Comparison of ENCODE assay signal across 18 cellular contexts in the genomic region with DNA sequence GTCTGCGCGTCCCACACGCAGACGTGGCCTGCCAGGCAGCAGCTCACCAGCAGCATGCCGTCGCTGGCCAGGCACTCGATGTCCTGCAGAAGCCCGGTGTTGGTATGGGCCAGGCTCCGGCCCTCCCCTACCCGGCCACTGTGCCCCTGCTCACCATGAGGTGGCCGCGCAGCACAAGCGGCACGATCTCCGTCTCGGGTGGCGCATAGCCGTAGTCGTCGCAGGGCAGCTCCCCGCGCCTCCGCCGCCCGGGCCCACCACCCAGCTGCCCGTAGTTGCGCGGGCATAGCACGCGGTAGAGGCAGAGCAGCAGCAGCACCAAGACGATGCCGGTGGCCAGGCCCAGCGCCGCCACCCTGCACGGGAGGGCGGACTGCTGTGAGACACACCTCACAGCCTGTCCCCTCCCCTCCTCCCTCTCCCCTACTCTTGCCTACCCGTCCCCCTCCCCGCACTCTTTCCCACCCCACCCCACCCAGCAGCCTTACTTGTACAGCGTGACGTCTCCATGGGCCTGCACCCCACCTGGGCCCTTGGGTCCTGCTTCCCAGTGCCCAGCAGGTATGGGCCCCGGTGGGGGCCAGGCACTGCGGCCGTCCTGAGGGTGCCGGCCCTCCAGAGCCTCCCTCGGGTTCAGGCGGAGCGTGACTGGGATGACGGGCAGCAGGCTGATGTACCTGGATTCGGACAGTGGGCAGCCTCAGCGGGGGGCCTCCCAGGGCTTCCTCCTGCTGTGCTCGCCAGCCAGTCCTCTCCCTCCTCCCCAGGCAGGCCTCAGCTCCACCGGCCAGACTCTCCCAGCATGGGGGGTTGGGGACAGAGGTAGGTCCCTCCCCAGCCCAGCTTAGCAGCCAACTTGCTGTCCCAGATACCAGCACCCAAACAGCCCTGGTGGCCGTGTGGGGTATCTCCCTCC. TPM values are rescaled to one million over a fixed set of nuclear protein-coding genes. Genes with fewer than 3 reads are reported as not detected.
DNase-seq lines count a peak whose midpoint lies in the region; ATAC-seq, FAIRE-seq and TF ChIP-seq lines count a peak whose summit lies in the region.
"Had no signal": no experiment of that assay in that cellular context is flagged by ENCODE, and none has a peak within 500 bp of the region (broad histone marks: within the 10 kb centered on the region; RNA-seq: fewer than 3 reads in every experiment).

No MANE protein-coding gene starts in this region.

- H3K4me1 Mint-ChIP-seq in neural progenitor cell = peaks cover 25% of the 10 kb centered on the region

- in situ Hi-C loops in GM12878 (cut with MboI) = no loop called here

- peaks cover 19% of the 10 kb centered on the region for H3K36me3 Mint-ChIP-seq in neural progenitor cell

- 92% methylated on average over 32 of the region's 53 CpGs for WGBS in GM12878 (ENCODE audit: insufficient coverage, insufficient replicate concordance, low lambda C conversion rate, missing lambda C conversion rate)

- no peak for ATAC-seq in GM12878
- ATAC-seq: body of pancreas, upper lobe of right lung had no signal

- H3K79me2 ChIP-seq in GM12878 (ENCODE audit: control insufficient read depth, insufficient read depth, low read length) (no peaks in the 10 kb centered on the region; the same call in 1 of the 2 replicates), neural progenitor cell (ENCODE audit: low read depth) (no peaks in the 10 kb centered on the region)

- no peak for TF ChIP-seq RAD21 in GM12878 (IDR thresholded peaks at IDR 0.05; ENCODE audit: insufficient read depth, low read depth, low read length)

- POLR2A ChIA-PET in GM12878 (lab: Charles Lee) = interaction anchor here (0.6 kb wide), 1 partner anchor 59 kb away, joined by 3 read pairs; no protein-coding TSS in a partner anchor

- no peak overlapping the region for H3K9ac ChIP-seq in GM12878 (ENCODE audit: control insufficient read depth, insufficient read depth, low read length)
- no peak overlapping the region for H3K9ac ChIP-seq in neural progenitor cell

- no peak for TF ChIP-seq EP300 in GM12878 (IDR thresholded peaks at IDR 0.05; ENCODE audit: borderline replicate concordance in 1 of 2, control insufficient read depth in 1 of 2, low read depth in 2 of 2, low read length in 2 of 2)

- H3K4me1 ChIP-seq in GM12878 (ENCODE audit: control insufficient read depth, insufficient read depth, low read length) (peaks cover 3% of the 10 kb centered on the region; the same call in 1 of the 2 replicates), neural progenitor cell (peaks cover 4% of the 10 kb centered on the region)

- no peaks in the 10 kb centered on the region for H3K9me3 Mint-ChIP-seq in neural progenitor cell

- SMC1A ChIA-PET in GM12878 (lab: Charles Lee; ENCODE audit: uncharacterized antibody, unreplicated experiment) = interaction anchor here (3.4 kb wide), 1 partner anchor 57 kb away, joined by 46 read pairs; the partner anchor contains the start of gene SCAP

- H2AFZ ChIP-seq in GM12878 (ENCODE audit: control insufficient read depth, low read depth, low read length) = no peak overlapping the region
- no peak overlapping the region for H2AFZ ChIP-seq in neural progenitor cell (replicated peaks)

- no peak overlapping the region for H3K27ac ChIP-seq in GM12878 (ENCODE audit: control insufficient read depth, insufficient read depth)
- H3K27ac ChIP-seq in neural progenitor cell = no peak overlapping the region
- H3K27ac ChIP-seq: A549, body of pancreas, SJSA1, upper lobe of right lung had no signal

- CTCF ChIA-PET in GM12878 (lab: Yijun Ruan, JAX) = interaction anchor here (1.1 kb wide), 1 partner anchor 104 kb away, joined by 3 read pairs; no protein-coding TSS in a partner anchor

- H3K36me3 ChIP-seq in GM12878 (ENCODE audit: control insufficient read depth in 2 of 2, insufficient read depth in 2 of 2, low read length in 1 of 2) = peaks cover 14 to 45% of the 10 kb centered on the region in 2 experiments
- no peaks in the 10 kb centered on the region for H3K36me3 ChIP-seq in neural progenitor cell

- no peaks in the 10 kb centered on the region for H3K9me3 ChIP-seq in GM12878 (replicated peaks; ENCODE audit: control insufficient read depth, insufficient read depth, low read length)
- no peaks in the 10 kb centered on the region for H3K9me3 ChIP-seq in neural progenitor cell (ENCODE audit: low read depth)
- H3K9me3 ChIP-seq: A549, body of pancreas, SJSA1, upper lobe of right lung had no signal

- TF ChIP-seq POLR2A in GM15510 (IDR thresholded peaks at IDR 0.05; ENCODE audit: borderline replicate concordance, extremely low read depth, insufficient read length) = peak; percentile 18
- TF ChIP-seq POLR2A in GM12878 (IDR thresholded peaks at IDR 0.05; ENCODE audit: low read depth, low read length) = peak; percentile 27; the same call in 1 of the 2 replicates

- H3K27me3 ChIP-seq in GM12878 (replicated peaks in 1 of 2; ENCODE audit: control insufficient read depth in 2 of 2, insufficient read depth in 2 of 2, low read length in 1 of 2) (no peaks in the 10 kb centered on the region), neural progenitor cell (no peaks in the 10 kb centered on the region)
- H3K27me3 ChIP-seq: body of pancreas, SJSA1, upper lobe of right lung had no signal

- DNase-seq in NCI-H82 (lab: John Stamatoyannopoulos, UW) (peak; percentile 26), NCI-H82 treated with DMSO at 0.1 percent for 48 hours (lab: John Stamatoyannopoulos, UW; ENCODE audit: unreplicated experiment) (no peak), GM12878 (ENCODE audit: low read depth, low spot score) (no peak), neural progenitor cell (ENCODE audit: low spot score) (no peak), NCI-H226 (no peak), HuH-7 (ENCODE audit: low spot score) (no peak), NCI-H2029 treated with DMSO at 0.1 percent for 48 hours (lab: John Stamatoyannopoulos, UW) (no peak)
- DNase-seq: activated T-cell treated with anti-CD3 and anti-CD28 coated beads, Interleukin-2, amount 50 U/mL, for 48 hours; body of pancreas; DMS79 treated with DMSO at 0.1 percent for 48 hours; hypothalamus; NCI-H2029; stimulated activated CD4-positive, alpha-beta T cell treated with anti-CD3 and anti-CD28 coated beads, Interleukin-12 subunit alpha, Interleukin-12 subunit beta, amount 100 ng/mL, for 4 hours; upper lobe of right lung had no signal

- no peak overlapping the region for H3K27ac Mint-ChIP-seq in neural progenitor cell

- H3F3A ChIP-seq in neural progenitor cell (ENCODE audit: low read depth) = peaks cover 13% of the 10 kb centered on the region

- no peak for FAIRE-seq in GM12878 (lab: Jason Lieb, UNC)
- FAIRE-seq: A549, endothelial cell of umbilical vein had no signal

- no peak overlapping the region for H3K4me3 Mint-ChIP-seq in neural progenitor cell

- BruUV-seq in GM12878 (replicated peaks; lab: Mats Ljungman, UMichigan) = no TSS peak

- H3K4me2 ChIP-seq in GM12878 (ENCODE audit: control insufficient read depth, insufficient read depth) = no peak overlapping the region
- H3K4me2 ChIP-seq in neural progenitor cell = no peak overlapping the region
- H3K4me2 ChIP-seq: A549 had no signal

- no peak overlapping the region for H3K4me3 ChIP-seq in GM12878
- H3K4me3 ChIP-seq in neural progenitor cell = no peak overlapping the region
- H3K4me3 ChIP-seq: A549, body of pancreas, SJSA1, upper lobe of right lung had no signal

- peaks cover 10% of the 10 kb centered on the region for H3K27me3 Mint-ChIP-seq in neural progenitor cell (ENCODE audit: insufficient read depth, low read depth)

- RAD21 ChIA-PET in GM12878 (lab: Charles Lee; ENCODE audit: unreplicated experiment) = interaction anchor here (0.6 kb wide), 1 partner anchor 100 kb away, joined by 3 read pairs; no protein-coding TSS in a partner anchor

- TF ChIP-seq CTCF in GM12878 (IDR thresholded peaks at IDR 0.05 in 2 of 3, conservative IDR thresholded peaks at IDR 0.05 in 1 of 3; ENCODE audit: control insufficient read depth in 2 of 3, extremely low read depth in 1 of 3, insufficient read depth in 1 of 3, low read depth in 3 of 3, low read length in 3 of 3) = 0 out of 6 replicates have a peak, but pooled peaks of 2 of the 3 experiments have one; percentile 13 to 21
- TF ChIP-seq CTCF in neural progenitor cell (IDR thresholded peaks at IDR 0.05) = peak; percentile 3

- H4K20me1 ChIP-seq in GM12878 (ENCODE audit: control insufficient read depth, insufficient read depth) (no peaks in the 10 kb centered on the region), neural progenitor cell (ENCODE audit: low read depth) (peaks cover 5% of the 10 kb centered on the region)

- intact Hi-C loops in GM12878 (cut with micrococcal nuclease; ENCODE audit: unreplicated experiment) = no loop called here

RNA-seq across cellular contexts. Expression of gene PTPN23, which starts 37.6 kb away (rescaled TPM):
- 22.8 and 24.2 TPM in 2 replicates for total RNA-seq in GM12878 (2013; cell fraction: nucleolus; rRNA removed)
- total RNA-seq in GM12878 (2014; rRNA removed) (4.1 and 4.4 TPM in 2 replicates), GM12878 (2014; rRNA removed; fragmentation: Illumina TruSeq; extraction: Trizol) (3.7 and 4.2 TPM in 2 replicates), GM12878 (2021) (25.4 and 28.6 TPM in 2 replicates), neural progenitor cell (ENCODE audit: low replicate concordance) (3.4 and 8.6 TPM in 2 replicates)
- 7.1 TPM for polyA plus RNA-seq in GM12878 (2011; ENCODE audit: low read depth)
- polyA plus RNA-seq in GM12878 (2011; rRNA removed) (0.46 and 0.92 TPM in 2 replicates), GM12878 (2014; fragmentation: Illumina TruSeq; extraction: Trizol) (2.0 and 4.8 TPM in 2 replicates), GM12878 (2014; fragmentation: Nextera tagmentation; extraction: Ambion mirVana) (under 1 TPM; 0.44 to 0.68 TPM), GM12878 (2014; rRNA removed) (6.9 and 11.9 TPM in 2 replicates), GM12878 (2016; fragmentation: Nextera tagmentation; extraction: Ambion mirVana) (10 to 100 TPM in 1 of 2 experiments, 1 to 10 TPM in 1; 9.8 to 10.5 TPM)
- polyA plus RNA-seq in GM12878 (2011; cell fraction: cytosol; rRNA removed) = 1.1 and 1.2 TPM in 2 replicates
- polyA plus RNA-seq in GM12878 (2011; cell fraction: nucleus; rRNA removed) = 14.9 and 23.1 TPM in 2 replicates
- polyA plus RNA-seq in GM12878 (2012) = 18.7 and 19.9 TPM in 2 replicates
- polyA minus RNA-seq in GM12878 (2011; rRNA and poly(A)+ RNA removed) = 3.5 and 9.7 TPM in 2 replicates
- polyA minus RNA-seq in GM12878 (2011; cell fraction: cytosol; rRNA and poly(A)+ RNA removed) = 5.1 and 5.3 TPM in 2 replicates
- 12.0 and 20.6 TPM in 2 replicates for polyA minus RNA-seq in GM12878 (2011; cell fraction: nucleus; rRNA and poly(A)+ RNA removed)

RNA-seq across cellular contexts. Expression of gene SCAP, which starts 57.3 kb away (rescaled TPM):
- total RNA-seq in GM12878 (2013; cell fraction: nucleolus; rRNA removed) = 122 and 123 TPM in 2 replicates
- total RNA-seq in GM12878 (2014; rRNA removed) (42.3 and 53.0 TPM in 2 replicates), GM12878 (2014; rRNA removed; fragmentation: Illumina TruSeq; extraction: Trizol) (18.1 and 21.0 TPM in 2 replicates), GM12878 (2021) (56.1 and 64.1 TPM in 2 replicates), neural progenitor cell (ENCODE audit: low replicate concordance) (33.0 and 96.9 TPM in 2 replicates)
- 10.9 TPM for polyA plus RNA-seq in GM12878 (2011; ENCODE audit: low read depth)
- polyA plus RNA-seq in GM12878 (2011; rRNA removed) (11.4 and 21.2 TPM in 2 replicates), GM12878 (2014; fragmentation: Illumina TruSeq; extraction: Trizol) (22.2 and 24.6 TPM in 2 replicates), GM12878 (2014; fragmentation: Nextera tagmentation; extraction: Ambion mirVana) (1 to 10 TPM; 1.5 to 4.3 TPM), GM12878 (2014; rRNA removed) (33.5 TPM in 2 replicates), GM12878 (2016; fragmentation: Nextera tagmentation; extraction: Ambion mirVana) (10 to 100 TPM; 35.2 to 38.4 TPM)
- 22.8 and 24.6 TPM in 2 replicates for polyA plus RNA-seq in GM12878 (2011; cell fraction: cytosol; rRNA removed)
- polyA plus RNA-seq in GM12878 (2011; cell fraction: nucleus; rRNA removed) = 78.9 and 103 TPM in 2 replicates
- 27.1 and 31.2 TPM in 2 replicates for polyA plus RNA-seq in GM12878 (2012)
- polyA minus RNA-seq in GM12878 (2011; rRNA and poly(A)+ RNA removed) = 61.8 and 73.4 TPM in 2 replicates
- polyA minus RNA-seq in GM12878 (2011; cell fraction: cytosol; rRNA and poly(A)+ RNA removed) = 28.6 and 35.1 TPM in 2 replicates
- polyA minus RNA-seq in GM12878 (2011; cell fraction: nucleus; rRNA and poly(A)+ RNA removed) = 30.3 and 49.4 TPM in 2 replicates
